In genomic region chr5:125874717-125875116, GRCh38 we compare ENCODE assay signal across 20 cellular contexts.
A peak's percentile ranks its signal among the peaks of the same experiment; 100 is the strongest.
DNase-seq lines count a peak whose midpoint lies in the region; ATAC-seq and TF ChIP-seq lines count a peak whose summit lies in the region.
"Had no signal": no experiment of that assay in that cellular context is flagged by ENCODE, and none has a peak within 500 bp of the region (broad histone marks: within the 10 kb centered on the region; RNA-seq: fewer than 3 reads in every experiment).

No MANE protein-coding gene starts in this region.

- TF ChIP-seq CTCF in MCF 10A (IDR thresholded peaks at IDR 0.05; ENCODE audit: unreplicated experiment), result no peak
- TF ChIP-seq CTCF in breast epithelium (IDR thresholded peaks at IDR 0.05), result no peak
- TF ChIP-seq CTCF in RWPE2 (IDR thresholded peaks at IDR 0.05; ENCODE audit: poor library complexity, severe bottlenecking), result peak; percentile 16
- TF ChIP-seq CTCF in epithelial cell of proximal tubule (conservative IDR thresholded peaks at IDR 0.05; ENCODE audit: low read depth, low read length), result peak; percentile 20

- peak; percentile 62; the same call in 2 of the 3 replicates for ATAC-seq in RWPE2 (ENCODE audit: low read depth)
- ATAC-seq: stimulated activated naive B cell treated with anti-CD40 and anti-IgM and Interleukin-4, amounts not matched to agents 10 μg/mL and 1 μg/mL and 100 μg/mL, for 72 hours had no signal

- BruUV-seq in MCF 10A (replicated peaks; lab: Mats Ljungman, UMichigan), result no TSS peak

- no peak overlapping the region for H3K27ac ChIP-seq in breast epithelium
- no peak overlapping the region for H3K27ac ChIP-seq in RWPE2 (ENCODE audit: poor library complexity, severe bottlenecking)
- H3K27ac ChIP-seq: ascending aorta, esophagus muscularis mucosa, transverse colon had no signal

- no peaks in the 10 kb centered on the region for H3K9me3 ChIP-seq in breast epithelium
- H3K9me3 ChIP-seq in RWPE2 (ENCODE audit: severe bottlenecking), result no peaks in the 10 kb centered on the region
- H3K9me3 ChIP-seq: ascending aorta, esophagus muscularis mucosa, transverse colon had no signal

- H3K4me1 Mint-ChIP-seq in MCF 10A (ENCODE audit: insufficient read depth, unreplicated experiment), result peaks cover 22% of the 10 kb centered on the region
- H3K4me1 Mint-ChIP-seq: stimulated activated naive B cell treated with anti-CD40 and anti-IgM and Interleukin-4, amounts not matched to agents 10 μg/mL and 1 μg/mL and 100 μg/mL, for 72 hours had no signal

- H3K27ac Mint-ChIP-seq in MCF 10A (ENCODE audit: low read depth, unreplicated experiment), result no peak overlapping the region
- H3K27ac Mint-ChIP-seq: CD4-positive, alpha-beta T cell; dendritic cell treated with granulocyte-macrophage colony-stimulating factor and Interleukin-4, amounts not matched to agents 40 ng/mL and 50 ng/mL, for 4 days; stimulated activated naive B cell treated with anti-CD40 and anti-IgM and Interleukin-4, amounts not matched to agents 10 μg/mL and 1 μg/mL and 100 μg/mL, for 72 hours; T-helper 1 cell treated with Interleukin-12 subunit alpha and Interleukin-12 subunit beta and Interleukin-4 antibody, amounts not matched to agents 30 μg/mL and 1 μg/mL, for 36 hours had no signal

- no peak overlapping the region for H3K4me3 ChIP-seq in breast epithelium
- H3K4me3 ChIP-seq in RWPE2 (ENCODE audit: severe bottlenecking), result no peak overlapping the region
- H3K4me3 ChIP-seq in epithelial cell of proximal tubule (ENCODE audit: low read depth, low read length), result no peak overlapping the region
- H3K4me3 ChIP-seq: ascending aorta, esophagus muscularis mucosa, transverse colon had no signal

- peaks cover 6% of the 10 kb centered on the region for H3K9me3 Mint-ChIP-seq in MCF 10A (ENCODE audit: unreplicated experiment)

- no peaks in the 10 kb centered on the region for H3K27me3 Mint-ChIP-seq in MCF 10A (ENCODE audit: insufficient read depth, unreplicated experiment)
- H3K27me3 Mint-ChIP-seq: CD4-positive, alpha-beta T cell; dendritic cell treated with granulocyte-macrophage colony-stimulating factor and Interleukin-4, amounts not matched to agents 40 ng/mL and 50 ng/mL, for 4 days had no signal

- intact Hi-C loops in MCF 10A (cut with micrococcal nuclease), result no loop called here
- intact Hi-C loops in breast epithelium (cut with DNase I; ENCODE audit: low total_unique reads), result no loop called here

- POLR2A ChIA-PET in MCF 10A (lab: Yijun Ruan, JAX), result no interaction called here

- H3K27me3 ChIP-seq in breast epithelium (no peaks in the 10 kb centered on the region), RWPE2 (ENCODE audit: insufficient read depth, poor library complexity, severe bottlenecking) (no peaks in the 10 kb centered on the region)
- H3K27me3 ChIP-seq: ascending aorta, esophagus muscularis mucosa, transverse colon had no signal

- CTCF ChIA-PET in MCF 10A (lab: Yijun Ruan, JAX), result interaction anchor here (0.6 to 0.9 kb wide), 3 partner anchors 270 to 569 kb away, joined by 3 read pairs; no protein-coding TSS in a partner anchor

- H3K4me1 ChIP-seq in breast epithelium (no peaks in the 10 kb centered on the region), RWPE2 (ENCODE audit: insufficient read depth, poor library complexity, severe bottlenecking) (peaks cover 8% of the 10 kb centered on the region)
- H3K4me1 ChIP-seq: ascending aorta, transverse colon had no signal

- no peaks in the 10 kb centered on the region for H3K36me3 Mint-ChIP-seq in MCF 10A (ENCODE audit: insufficient read depth, unreplicated experiment)
- H3K36me3 Mint-ChIP-seq: stimulated activated naive B cell treated with anti-CD40 and anti-IgM and Interleukin-4, amounts not matched to agents 10 μg/mL and 1 μg/mL and 100 μg/mL, for 72 hours had no signal

- DNase-seq in MCF 10A (ENCODE audit: unreplicated experiment), result peak; percentile 26
- DNase-seq in breast epithelium (ENCODE audit: low spot score in 2 of 2), result no peak
- DNase-seq in RWPE2 (ENCODE audit: low spot score), result no peak
- DNase-seq in epithelial cell of proximal tubule (ENCODE audit: low read depth), result no peak
- DNase-seq in cerebellar nuclear complex (lab: John Stamatoyannopoulos, UW), result no peak
- no peak for DNase-seq in NCI-H345 (lab: John Stamatoyannopoulos, UW)
- DNase-seq in pons (ENCODE audit: low spot score), result no peak
- DNase-seq in OCI-M2 (lab: John Stamatoyannopoulos, UW; ENCODE audit: unreplicated experiment), result no peak
- DNase-seq: CD4-positive, alpha-beta T cell; EL; glutamatergic neuron; islet precursor cell; Kasumi-1; NCI-H187 treated with DMSO at 0.1 percent for 48 hours; stimulated activated naive B cell treated with anti-CD40 and anti-IgM and Interleukin-4, amounts not matched to agents 10 μg/mL and 1 μg/mL and 100 μg/mL, for 72 hours; transverse colon had no signal

- H3K4me3 Mint-ChIP-seq in MCF 10A (ENCODE audit: unreplicated experiment), result no peak overlapping the region
- H3K4me3 Mint-ChIP-seq: CD4-positive, alpha-beta T cell; dendritic cell treated with granulocyte-macrophage colony-stimulating factor and Interleukin-4, amounts not matched to agents 40 ng/mL and 50 ng/mL, for 4 days; stimulated activated naive B cell treated with anti-CD40 and anti-IgM and Interleukin-4, amounts not matched to agents 10 μg/mL and 1 μg/mL and 100 μg/mL, for 72 hours; T-helper 1 cell treated with Interleukin-12 subunit alpha and Interleukin-12 subunit beta and Interleukin-4 antibody, amounts not matched to agents 30 μg/mL and 1 μg/mL, for 36 hours had no signal

- H3K36me3 ChIP-seq in breast epithelium, result no peaks in the 10 kb centered on the region
- H3K36me3 ChIP-seq in RWPE2 (ENCODE audit: low read depth), result no peaks in the 10 kb centered on the region
- H3K36me3 ChIP-seq: ascending aorta, esophagus muscularis mucosa, transverse colon had no signal

- TF ChIP-seq POLR2A in breast epithelium (IDR thresholded peaks at IDR 0.05), result no peak

Comparison
In these comparisons a context has a peak if more than half of its experiments do, and no peak if none do; other contexts are left out.
1. CTCF ChIP-seq: peak in RWPE2 (single experiment) and epithelial cell of proximal tubule (single experiment); none in MCF 10A (single experiment) and breast epithelium (0 of 3).